11 cellular contexts compared by ENCODE assay signal in genomic region chr6:132764370-132764769, GRCh38. TPM values are rescaled to one million over a fixed set of nuclear protein-coding genes. Genes with fewer than 3 reads are reported as not detected.
A peak's percentile ranks its signal among the peaks of the same experiment; 100 is the strongest.
DNase-seq lines count a peak whose midpoint lies in the region; TF ChIP-seq lines count a peak whose summit lies in the region.
"Had no signal": no experiment of that assay in that cellular context is flagged by ENCODE, and none has a peak within 500 bp of the region (broad histone marks: within the 10 kb centered on the region; RNA-seq: fewer than 3 reads in every experiment).

No MANE protein-coding gene starts in this region.

- no peak for TF ChIP-seq POLR2A in suprapubic skin (IDR thresholded peaks at IDR 0.05)

- DNase-seq in activated CD4-positive, alpha-beta T cell treated with anti-CD3 and anti-CD28 coated beads, Interleukin-2, amount 10 ng/mL, durations not matched to agents 24 days and 14 days: no peak
- no peak for DNase-seq in activated CD4-positive, alpha-beta T cell treated with anti-CD3 and anti-CD28 coated beads for 48 hours
- peak; percentile 2 to 30 for DNase-seq in SW 1271 (lab: John Stamatoyannopoulos, UW)
- peak; percentile 38 for DNase-seq in left ventricle myocardium inferior
- peak; percentile 97 for DNase-seq in renal cortical epithelial cell (ENCODE audit: low read depth)
- no peak for DNase-seq in NCI-H82 treated with DMSO at 0.1 percent for 48 hours (lab: John Stamatoyannopoulos, UW; ENCODE audit: unreplicated experiment)
- no peak for DNase-seq in suprapubic skin (ENCODE audit: low spot score in 2 of 2)
- no peak for DNase-seq in COLO668 (lab: John Stamatoyannopoulos, UW; ENCODE audit: unreplicated experiment)

- no peaks in the 10 kb centered on the region for H3K9me3 Mint-ChIP-seq in activated CD4-positive, alpha-beta T cell treated with anti-CD3 and anti-CD28 coated beads, Interleukin-2, amount 10 ng/mL, durations not matched to agents 24 days and 14 days
- H3K9me3 Mint-ChIP-seq: IgD-negative memory B cell had no signal

- peaks cover 28% of the 10 kb centered on the region for H3K4me1 Mint-ChIP-seq in activated CD4-positive, alpha-beta T cell treated with anti-CD3 and anti-CD28 coated beads, Interleukin-2, amount 10 ng/mL, durations not matched to agents 24 days and 14 days

- TF ChIP-seq EP300 in suprapubic skin (IDR thresholded peaks at IDR 0.05): no peak

- TF ChIP-seq CTCF in left ventricle myocardium inferior (IDR thresholded peaks at IDR 0.05; ENCODE audit: borderline replicate concordance): no peak
- TF ChIP-seq CTCF in suprapubic skin (IDR thresholded peaks at IDR 0.05): no peak

- no peaks in the 10 kb centered on the region for H3K27me3 Mint-ChIP-seq in activated CD4-positive, alpha-beta T cell treated with anti-CD3 and anti-CD28 coated beads, Interleukin-2, amount 10 ng/mL, durations not matched to agents 24 days and 14 days
- H3K27me3 Mint-ChIP-seq: IgD-negative memory B cell had no signal

- H3K27ac Mint-ChIP-seq in activated CD4-positive, alpha-beta T cell treated with anti-CD3 and anti-CD28 coated beads, Interleukin-2, amount 10 ng/mL, durations not matched to agents 24 days and 14 days: peak overlapping the region; percentile 56

- no peaks in the 10 kb centered on the region for H3K27me3 ChIP-seq in left ventricle myocardium inferior (ENCODE audit: low read depth)
- no peaks in the 10 kb centered on the region for H3K27me3 ChIP-seq in suprapubic skin
- H3K27me3 ChIP-seq: BLaER1 treated with 17β-estradiol and CSF1 and Interleukin-3, amounts not matched to agents 10 nM and 100 nM; esophagus muscularis mucosa had no signal

- intact Hi-C loops in activated CD4-positive, alpha-beta T cell treated with anti-CD3 and anti-CD28 coated beads, Interleukin-2, amount 10 ng/mL, durations not matched to agents 24 days and 14 days (cut with micrococcal nuclease): loop anchor here (2.0 kb wide), 1 partner anchor 48 kb away; no protein-coding TSS in a partner anchor
- intact Hi-C loops in left ventricle myocardium inferior (cut with micrococcal nuclease): no loop called here

- H3K27ac ChIP-seq in left ventricle myocardium inferior (replicated peaks) (no peak overlapping the region), suprapubic skin (no peak overlapping the region)
- H3K27ac ChIP-seq: esophagus muscularis mucosa had no signal

- H3K4me1 ChIP-seq in left ventricle myocardium inferior: peaks cover 11% of the 10 kb centered on the region
- no peaks in the 10 kb centered on the region for H3K4me1 ChIP-seq in suprapubic skin

- H3K4me3 ChIP-seq in left ventricle myocardium inferior: no peak overlapping the region
- H3K4me3 ChIP-seq in suprapubic skin: no peak overlapping the region
- H3K4me3 ChIP-seq: BLaER1 treated with 17β-estradiol and CSF1 and Interleukin-3, amounts not matched to agents 10 nM and 100 nM; esophagus muscularis mucosa had no signal

- H3K9me3 ChIP-seq in left ventricle myocardium inferior (replicated peaks) (no peaks in the 10 kb centered on the region), suprapubic skin (no peaks in the 10 kb centered on the region)
- H3K9me3 ChIP-seq: BLaER1 treated with 17β-estradiol and CSF1 and Interleukin-3, amounts not matched to agents 10 nM and 100 nM; esophagus muscularis mucosa had no signal

- no peaks in the 10 kb centered on the region for H3K36me3 ChIP-seq in left ventricle myocardium inferior
- H3K36me3 ChIP-seq in suprapubic skin: no peaks in the 10 kb centered on the region

- no peaks in the 10 kb centered on the region for H3K36me3 Mint-ChIP-seq in activated CD4-positive, alpha-beta T cell treated with anti-CD3 and anti-CD28 coated beads, Interleukin-2, amount 10 ng/mL, durations not matched to agents 24 days and 14 days (ENCODE audit: low read depth)
- H3K36me3 Mint-ChIP-seq: IgD-negative memory B cell had no signal

- H3K4me3 Mint-ChIP-seq in activated CD4-positive, alpha-beta T cell treated with anti-CD3 and anti-CD28 coated beads, Interleukin-2, amount 10 ng/mL, durations not matched to agents 24 days and 14 days: peak overlapping the region; percentile 6

RNA-seq across cellular contexts. Expression of gene VNN2, which starts 6.7 kb away (rescaled TPM):
- 3.3 and 3.5 TPM in 2 replicates for total RNA-seq in activated CD4-positive, alpha-beta T cell treated with anti-CD3 and anti-CD28 coated beads, Interleukin-2, amount 10 ng/mL, durations not matched to agents 24 days and 14 days
- total RNA-seq in left ventricle myocardium inferior (1.1 TPM), renal cortical epithelial cell (1.5 and 6.9 TPM in 2 replicates), suprapubic skin (1 to 10 TPM in 1 of 4 donors, under 1 TPM in 2, not detected in 1; 0.39 to 1.6 (median 0.64) TPM)

RNA-seq across cellular contexts. Expression of gene SLC18B1, which starts 34.1 kb away (rescaled TPM):
- total RNA-seq in activated CD4-positive, alpha-beta T cell treated with anti-CD3 and anti-CD28 coated beads, Interleukin-2, amount 10 ng/mL, durations not matched to agents 24 days and 14 days: 3.3 and 3.8 TPM in 2 replicates
- total RNA-seq in left ventricle myocardium inferior: 2.7 TPM
- 23.1 and 25.4 TPM in 2 replicates for total RNA-seq in renal cortical epithelial cell
- 10 to 100 TPM in 2 of 4 donors, 1 to 10 TPM in 2; 8.4 to 11.2 (median 9.9) TPM for total RNA-seq in suprapubic skin

RNA-seq across cellular contexts. Expression of gene RPS12, which starts 50.0 kb away (rescaled TPM):
- 1,119 and 1,135 TPM in 2 replicates for total RNA-seq in activated CD4-positive, alpha-beta T cell treated with anti-CD3 and anti-CD28 coated beads, Interleukin-2, amount 10 ng/mL, durations not matched to agents 24 days and 14 days
- total RNA-seq in left ventricle myocardium inferior (498 TPM), renal cortical epithelial cell (827 and 839 TPM in 2 replicates), suprapubic skin (1,000 to 10,000 TPM in 3 of 4 donors, 100 to 1,000 TPM in 1; 975 to 2,366 (median 2,183) TPM)

RNA-seq across cellular contexts. Expression of gene VNN1, which starts 50.5 kb away (rescaled TPM):
- not detected in 2 replicates for total RNA-seq in activated CD4-positive, alpha-beta T cell treated with anti-CD3 and anti-CD28 coated beads, Interleukin-2, amount 10 ng/mL, durations not matched to agents 24 days and 14 days
- total RNA-seq in left ventricle myocardium inferior: 1.1 TPM
- 2.2 and 4.5 TPM in 2 replicates for total RNA-seq in renal cortical epithelial cell
- total RNA-seq in suprapubic skin: 1 to 10 TPM in 1 of 4 donors, under 1 TPM in 3; 0.38 to 1.1 (median 0.67) TPM

Comparison
In these comparisons a context has a peak if more than half of its experiments do, and no peak if none do; other contexts are left out.
1. DNase-seq: peak in SW 1271 (2 of 2), left ventricle myocardium inferior (single experiment) and renal cortical epithelial cell (single experiment); none in activated CD4-positive, alpha-beta T cell treated with anti-CD3 and anti-CD28 coated beads, Interleukin-2, amount 10 ng/mL, durations not matched to agents 24 days and 14 days (single experiment), activated CD4-positive, alpha-beta T cell treated with anti-CD3 and anti-CD28 coated beads for 48 hours (single experiment), NCI-H82 treated with DMSO at 0.1 percent for 48 hours (single experiment), suprapubic skin (0 of 2) and COLO668 (single experiment).